ENCODE assay signal across 8 cellular contexts in the genomic region with DNA sequence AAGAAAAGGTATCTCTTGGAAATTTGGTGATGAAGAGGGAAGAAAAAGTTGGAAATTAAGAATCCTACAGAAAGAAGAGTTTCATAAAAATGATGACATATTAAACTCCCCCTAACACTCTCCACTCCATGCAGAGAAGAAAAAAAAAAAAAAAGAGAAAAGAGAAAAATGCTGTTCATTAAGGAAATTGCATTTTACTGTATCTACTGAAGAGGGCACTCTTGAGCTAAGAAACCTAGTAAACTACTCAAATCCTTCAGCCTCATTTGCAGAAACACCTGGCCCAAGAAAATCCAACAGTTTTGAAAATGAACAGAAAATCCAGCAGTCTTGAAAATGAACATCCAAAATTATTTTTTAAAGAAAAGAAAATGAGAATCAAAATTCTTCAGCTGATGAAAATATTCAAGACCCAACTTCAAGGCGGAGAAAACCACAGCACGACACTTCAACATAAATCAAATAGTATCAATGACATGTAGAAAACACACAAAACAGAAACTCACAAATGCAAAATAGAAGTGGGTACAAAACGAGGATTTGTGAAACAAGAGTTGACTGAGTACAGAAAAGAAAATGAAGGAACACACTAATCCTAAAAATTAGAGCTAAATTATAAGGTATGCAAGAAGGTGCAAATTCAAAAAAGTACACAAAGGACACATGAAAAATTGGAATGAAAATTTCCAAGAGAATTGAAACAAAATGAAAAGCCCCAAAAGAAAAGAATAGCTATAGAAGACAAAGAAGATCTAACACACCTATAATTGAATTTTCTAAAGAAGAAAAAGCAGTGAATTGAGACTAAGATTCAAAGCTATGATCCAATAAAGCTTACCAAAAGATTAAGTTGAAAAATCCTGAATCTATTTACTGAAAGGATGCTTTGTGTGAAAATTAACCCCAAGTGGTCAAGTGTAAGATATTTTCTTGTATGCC.
DNase-seq lines count a peak whose midpoint lies in the region; ATAC-seq, FAIRE-seq and TF ChIP-seq lines count a peak whose summit lies in the region.

No MANE protein-coding gene starts in this region.

- no peaks in the 10 kb centered on the region for H3K36me3 ChIP-seq in body of pancreas (replicated peaks in 1 of 2; ENCODE audit: insufficient read depth in 1 of 2, low read depth in 2 of 2)

- intact Hi-C loops in body of pancreas (cut with DNase I): no loop called here

- FAIRE-seq in A204.1 (lab: Jason Lieb, UNC): peak; percentile 95

- H3K4me3 ChIP-seq in GM12865 (ENCODE audit: low read depth, low read length): no peak overlapping the region
- H3K4me3 ChIP-seq in body of pancreas: no peak overlapping the region

- TF ChIP-seq POLR2A in body of pancreas (IDR thresholded peaks at IDR 0.05): no peak

- peak; percentile 38 for TF ChIP-seq CTCF in GM12865 (IDR thresholded peaks at IDR 0.05; ENCODE audit: insufficient read depth, low read depth, low read length, missing control alignments)
- TF ChIP-seq CTCF in body of pancreas (IDR thresholded peaks at IDR 0.05): peak in 6 of 7 experiments; percentile 17 to 62 (median 50)

- WGBS in body of pancreas, 2 donors: 38 to 72% methylated on average over 3 of the region's 3 CpGs

- H3K27me3 ChIP-seq in body of pancreas: no peaks in the 10 kb centered on the region

- no peak overlapping the region for H3K27ac ChIP-seq in body of pancreas

- no peak for ATAC-seq in body of pancreas
- no peak for ATAC-seq in GM21576 (IDR thresholded peaks at IDR 0.05; ENCODE audit: unreplicated experiment)
- no peak for ATAC-seq in GM18861 (IDR thresholded peaks at IDR 0.05; ENCODE audit: unreplicated experiment)

- DNase-seq in GM12865 (ENCODE audit: low read depth) (peak; percentile 53), NCI-H2107 treated with DMSO at 0.1 percent for 48 hours (lab: John Stamatoyannopoulos, UW; ENCODE audit: unreplicated experiment) (peak; percentile 64), body of pancreas (no peak), lung microvascular endothelial cell (ENCODE audit: low read depth in 2 of 2) (peak; percentile 41 to 59), COLO668 (lab: John Stamatoyannopoulos, UW; ENCODE audit: unreplicated experiment) (no peak)

- no peaks in the 10 kb centered on the region for H3K4me1 ChIP-seq in body of pancreas

- H3K9me3 ChIP-seq in body of pancreas: no peaks in the 10 kb centered on the region

Comparison
In these comparisons a context has a peak if more than half of its experiments do, and no peak if none do; other contexts are left out.
1. DNase-seq: peak in GM12865 (single experiment), NCI-H2107 treated with DMSO at 0.1 percent for 48 hours (single experiment) and lung microvascular endothelial cell (2 of 2); none in body of pancreas (0 of 4) and COLO668 (single experiment).